8 cellular contexts compared by ENCODE assay signal in the genomic region with DNA sequence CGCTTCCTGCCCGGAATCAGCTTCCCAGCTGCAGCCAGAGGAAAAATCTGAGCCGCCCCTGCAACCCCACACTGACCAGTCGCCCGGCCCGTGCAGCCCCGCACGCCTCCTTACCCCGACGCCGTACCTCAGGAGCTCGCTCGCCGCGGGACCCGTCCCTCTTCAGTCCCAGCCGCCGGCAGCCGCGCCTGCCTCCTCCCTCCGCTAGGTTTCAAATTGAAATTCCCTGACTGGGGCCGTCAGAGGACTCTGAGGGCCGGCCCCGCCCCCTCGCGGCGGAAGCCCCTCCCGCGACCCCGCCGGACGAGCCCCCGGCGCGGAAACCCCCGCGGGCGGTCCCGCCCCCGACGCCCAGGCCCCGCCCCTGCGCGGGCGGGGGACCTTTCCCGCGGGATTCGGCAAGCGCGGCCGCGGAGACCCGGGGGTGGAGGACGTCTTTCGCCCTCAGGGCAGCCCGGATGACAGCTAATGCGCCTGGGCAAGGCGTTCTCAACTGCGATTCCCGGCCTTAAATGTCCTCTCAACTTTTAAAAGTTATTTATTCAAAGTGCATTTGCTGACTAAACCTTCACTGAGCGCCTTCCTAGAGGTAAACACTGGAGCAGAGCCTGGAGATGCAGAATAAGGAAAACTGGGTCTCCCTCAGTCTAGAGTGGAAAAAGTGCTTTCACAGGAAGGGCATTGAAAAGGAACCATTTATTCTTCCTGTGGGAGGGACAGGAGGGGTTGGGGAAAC. TPM values are rescaled to one million over a fixed set of nuclear protein-coding genes. Genes with fewer than 3 reads are reported as not detected.
DNase-seq lines count a peak whose midpoint lies in the region; ATAC-seq and TF ChIP-seq lines count a peak whose summit lies in the region.

A gene (minus strand): TSS at position 218 of the 736 bp plus-strand sequence. CDS start 106,760 bp downstream, outside the sequence.

- intact Hi-C loops in activated T-helper 1 cell treated with anti-CD3 and anti-CD28 coated beads, Interleukin-12 subunit alpha, Interleukin-12 subunit beta, Interleukin-2, Interleukin-4 antibody, amounts not matched to agents 30 ng/mL and 10 ng/mL and 1 ng/mL, durations not matched to agents 14 hours and 24 hours and 36 hours (cut with micrococcal nuclease): loop anchor here (2.0 to 10.0 kb wide), 7 partner anchors 72 to 1038 kb away; a partner anchor contains a TSS
- intact Hi-C loops in naive thymus-derived CD4-positive, alpha-beta T cell (cut with micrococcal nuclease): loop anchor here (1.0 to 10.0 kb wide), 9 partner anchors 54 to 928 kb away; a partner anchor contains a TSS

- peak in 4 of 6 experiments; percentile 23 to 53 (median 40) for TF ChIP-seq CTCF in Peyer's patch (IDR thresholded peaks at IDR 0.05)

- H3K4me3 Mint-ChIP-seq in activated T-helper 1 cell treated with anti-CD3 and anti-CD28 coated beads, Interleukin-12 subunit alpha, Interleukin-12 subunit beta, Interleukin-2, Interleukin-4 antibody, amounts not matched to agents 30 ng/mL and 10 ng/mL and 1 ng/mL, durations not matched to agents 14 hours and 24 hours and 36 hours: peak within 1 kb of the TSS; percentile 81
- H3K4me3 Mint-ChIP-seq in naive thymus-derived CD4-positive, alpha-beta T cell: peak within 1 kb of the TSS; percentile 83 to 93 (median 90)
- peak within 1 kb of the TSS; percentile 93 to 94 for H3K4me3 Mint-ChIP-seq in stimulated activated naive B cell treated with anti-CD40 and anti-IgM and Interleukin-4, amounts not matched to agents 10 μg/mL and 1 μg/mL and 100 μg/mL, for 72 hours

- H3K27ac Mint-ChIP-seq in activated T-helper 1 cell treated with anti-CD3 and anti-CD28 coated beads, Interleukin-12 subunit alpha, Interleukin-12 subunit beta, Interleukin-2, Interleukin-4 antibody, amounts not matched to agents 30 ng/mL and 10 ng/mL and 1 ng/mL, durations not matched to agents 14 hours and 24 hours and 36 hours: peak within 1 kb of the TSS; percentile 14
- peak within 1 kb of the TSS; percentile 20 to 92 (median 77) for H3K27ac Mint-ChIP-seq in naive thymus-derived CD4-positive, alpha-beta T cell
- H3K27ac Mint-ChIP-seq in stimulated activated naive B cell treated with anti-CD40 and anti-IgM and Interleukin-4, amounts not matched to agents 10 μg/mL and 1 μg/mL and 100 μg/mL, for 72 hours: peak within 1 kb of the TSS; percentile 94

- H3K27me3 Mint-ChIP-seq in activated T-helper 1 cell treated with anti-CD3 and anti-CD28 coated beads, Interleukin-12 subunit alpha, Interleukin-12 subunit beta, Interleukin-2, Interleukin-4 antibody, amounts not matched to agents 30 ng/mL and 10 ng/mL and 1 ng/mL, durations not matched to agents 14 hours and 24 hours and 36 hours (ENCODE audit: insufficient read depth): peaks cover 15% of the 10 kb centered on the region
- peaks cover 0 to 35% (median 0%) of the 10 kb centered on the region in 5 donors for H3K27me3 Mint-ChIP-seq in naive thymus-derived CD4-positive, alpha-beta T cell
- H3K27me3 Mint-ChIP-seq in stimulated activated naive B cell treated with anti-CD40 and anti-IgM and Interleukin-4, amounts not matched to agents 10 μg/mL and 1 μg/mL and 100 μg/mL, for 72 hours: no peaks in the 10 kb centered on the region

- no peaks in the 10 kb centered on the region for H3K9me3 Mint-ChIP-seq in activated T-helper 1 cell treated with anti-CD3 and anti-CD28 coated beads, Interleukin-12 subunit alpha, Interleukin-12 subunit beta, Interleukin-2, Interleukin-4 antibody, amounts not matched to agents 30 ng/mL and 10 ng/mL and 1 ng/mL, durations not matched to agents 14 hours and 24 hours and 36 hours
- H3K9me3 Mint-ChIP-seq in naive thymus-derived CD4-positive, alpha-beta T cell: peaks cover 0 to 3% (median 0%) of the 10 kb centered on the region in 11 donors
- H3K9me3 Mint-ChIP-seq in stimulated activated naive B cell treated with anti-CD40 and anti-IgM and Interleukin-4, amounts not matched to agents 10 μg/mL and 1 μg/mL and 100 μg/mL, for 72 hours: peaks cover 3% of the 10 kb centered on the region in 2 donors

- peaks cover 21% of the 10 kb centered on the region for H3K4me1 Mint-ChIP-seq in activated T-helper 1 cell treated with anti-CD3 and anti-CD28 coated beads, Interleukin-12 subunit alpha, Interleukin-12 subunit beta, Interleukin-2, Interleukin-4 antibody, amounts not matched to agents 30 ng/mL and 10 ng/mL and 1 ng/mL, durations not matched to agents 14 hours and 24 hours and 36 hours (ENCODE audit: low read depth)
- peaks cover 8 to 27% (median 25%) of the 10 kb centered on the region in 7 donors for H3K4me1 Mint-ChIP-seq in naive thymus-derived CD4-positive, alpha-beta T cell
- peaks cover 18 to 43% of the 10 kb centered on the region in 2 donors for H3K4me1 Mint-ChIP-seq in stimulated activated naive B cell treated with anti-CD40 and anti-IgM and Interleukin-4, amounts not matched to agents 10 μg/mL and 1 μg/mL and 100 μg/mL, for 72 hours

- POLR2A ChIA-PET in naive thymus-derived CD4-positive, alpha-beta T cell (lab: Charles Lee): no interaction called here

- ATAC-seq in GM19328 (IDR thresholded peaks at IDR 0.05; ENCODE audit: unreplicated experiment): peak; percentile 76
- peak; percentile 68 for ATAC-seq in HG03469 (IDR thresholded peaks at IDR 0.05; ENCODE audit: unreplicated experiment)
- peak; percentile 94 for ATAC-seq in naive thymus-derived CD4-positive, alpha-beta T cell
- ATAC-seq in stimulated activated naive B cell treated with anti-CD40 and anti-IgM and Interleukin-4, amounts not matched to agents 10 μg/mL and 1 μg/mL and 100 μg/mL, for 72 hours (replicated peaks): peak; percentile 87 to 89

- CTCF ChIA-PET in naive thymus-derived CD4-positive, alpha-beta T cell (lab: Charles Lee): no interaction called here

- DNase-seq in CD1c-positive myeloid dendritic cell (ENCODE audit: extremely low spot score) (peak; percentile 93), Peyer's patch (peak; percentile 77 to 94 (median 92)), fibroblast of gingiva (ENCODE audit: low read depth) (peak; percentile 85)
- DNase-seq in activated T-helper 1 cell treated with anti-CD3 and anti-CD28 coated beads, Interleukin-12 subunit alpha, Interleukin-12 subunit beta, Interleukin-2, Interleukin-4 antibody, amounts not matched to agents 30 ng/mL and 10 ng/mL and 1 ng/mL, durations not matched to agents 14 hours and 24 hours and 36 hours (ENCODE audit: low spot score): peak; percentile 76
- peak; percentile 63 to 87 (median 73) for DNase-seq in naive thymus-derived CD4-positive, alpha-beta T cell
- peak; percentile 86 for DNase-seq in stimulated activated naive B cell treated with anti-CD40 and anti-IgM and Interleukin-4, amounts not matched to agents 10 μg/mL and 1 μg/mL and 100 μg/mL, for 72 hours

- peaks cover 0 to 12% (median 3%) of the 10 kb centered on the region in 4 donors for H3K4me1 ChIP-seq in Peyer's patch
- peaks cover 0 to 6% of the 10 kb centered on the region in 2 donors for H3K4me1 ChIP-seq in naive thymus-derived CD4-positive, alpha-beta T cell (ENCODE audit: control insufficient read depth in 2 of 2, insufficient read depth in 2 of 2, low read length in 2 of 2)

- H3K36me3 ChIP-seq in Peyer's patch: no peaks in the 10 kb centered on the region
- peaks cover 0 to 6% (median 0%) of the 10 kb centered on the region in 3 experiments for H3K36me3 ChIP-seq in naive thymus-derived CD4-positive, alpha-beta T cell (ENCODE audit: control insufficient read depth in 2 of 3, insufficient read depth in 3 of 3, low read length in 3 of 3)

- no peaks in the 10 kb centered on the region for H3K9me3 ChIP-seq in Peyer's patch
- no peaks in the 10 kb centered on the region for H3K9me3 ChIP-seq in naive thymus-derived CD4-positive, alpha-beta T cell (ENCODE audit: control insufficient read depth in 2 of 3, low read length in 3 of 3)

- peak within 1 kb of the TSS; percentile 87 to 97 (median 88) for H3K4me3 ChIP-seq in Peyer's patch
- peak within 1 kb of the TSS; percentile 63 for H3K4me3 ChIP-seq in naive thymus-derived CD4-positive, alpha-beta T cell (ENCODE audit: low read length)

- peak; percentile 42 to 82 for TF ChIP-seq POLR2A in Peyer's patch (IDR thresholded peaks at IDR 0.05)

- no peaks in the 10 kb centered on the region for H3K36me3 Mint-ChIP-seq in activated T-helper 1 cell treated with anti-CD3 and anti-CD28 coated beads, Interleukin-12 subunit alpha, Interleukin-12 subunit beta, Interleukin-2, Interleukin-4 antibody, amounts not matched to agents 30 ng/mL and 10 ng/mL and 1 ng/mL, durations not matched to agents 14 hours and 24 hours and 36 hours (ENCODE audit: low read depth)
- H3K36me3 Mint-ChIP-seq in naive thymus-derived CD4-positive, alpha-beta T cell: no peaks in the 10 kb centered on the region
- no peaks in the 10 kb centered on the region for H3K36me3 Mint-ChIP-seq in stimulated activated naive B cell treated with anti-CD40 and anti-IgM and Interleukin-4, amounts not matched to agents 10 μg/mL and 1 μg/mL and 100 μg/mL, for 72 hours

- no peaks in the 10 kb centered on the region for H3K27me3 ChIP-seq in Peyer's patch
- no peaks in the 10 kb centered on the region for H3K27me3 ChIP-seq in naive thymus-derived CD4-positive, alpha-beta T cell (ENCODE audit: control insufficient read depth in 2 of 2, insufficient read depth in 2 of 2, low read length in 2 of 2)

- H3K27ac ChIP-seq in Peyer's patch: peak within 1 kb of the TSS; percentile 69 to 89 (median 85)
- H3K27ac ChIP-seq in naive thymus-derived CD4-positive, alpha-beta T cell (ENCODE audit: low read depth, low read length): peak within 1 kb of the TSS; percentile 67

RNA-seq across cellular contexts. Expression of the gene that starts here (rescaled TPM):
- 100 to 1,000 TPM in 1 of 4 donors, 10 to 100 TPM in 3; 46.1 to 258 (median 88.3) TPM for total RNA-seq in Peyer's patch
- total RNA-seq in activated T-helper 1 cell treated with anti-CD3 and anti-CD28 coated beads, Interleukin-12 subunit alpha, Interleukin-12 subunit beta, Interleukin-2, Interleukin-4 antibody, amounts not matched to agents 30 ng/mL and 10 ng/mL and 1 ng/mL, durations not matched to agents 14 hours and 24 hours and 36 hours: 17.7 and 18.7 TPM in 2 replicates
- total RNA-seq in naive thymus-derived CD4-positive, alpha-beta T cell: 10 to 100 TPM; 10.3 to 26.9 (median 20.9) TPM
- polyA plus RNA-seq in naive thymus-derived CD4-positive, alpha-beta T cell: 1 to 10 TPM; 4.6 to 6.4 TPM

Comparison
In these comparisons a context has a peak if more than half of its experiments do, and no peak if none do; other contexts are left out.
1. Peak in every context shown above with its lines: DNase-seq, ATAC-seq, H3K4me3 ChIP-seq and H3K27ac ChIP-seq.
2. H3K27ac Mint-ChIP-seq: peak in every context shown above with its lines; median percentile 94 in stimulated activated naive B cell treated with anti-CD40 and anti-IgM and Interleukin-4, amounts not matched to agents 10 μg/mL and 1 μg/mL and 100 μg/mL, for 72 hours; 77 in naive thymus-derived CD4-positive, alpha-beta T cell; 14 in activated T-helper 1 cell treated with anti-CD3 and anti-CD28 coated beads, Interleukin-12 subunit alpha, Interleukin-12 subunit beta, Interleukin-2, Interleukin-4 antibody, amounts not matched to agents 30 ng/mL and 10 ng/mL and 1 ng/mL, durations not matched to agents 14 hours and 24 hours and 36 hours.